In genomic region chr6:158290659-158291058, GRCh38 we compare ENCODE assay signal across 9 cellular contexts. TPM values are rescaled to one million over a fixed set of nuclear protein-coding genes. Genes with fewer than 3 reads are reported as not detected.
A peak's percentile ranks its signal among the peaks of the same experiment; 100 is the strongest.
DNase-seq lines count a peak whose midpoint lies in the region; ATAC-seq lines count a peak whose summit lies in the region.
"Had no signal": no experiment of that assay in that cellular context is flagged by ENCODE, and none has a peak within 500 bp of the region (broad histone marks: within the 10 kb centered on the region; RNA-seq: fewer than 3 reads in every experiment).

No MANE protein-coding gene starts in this region.

- intact Hi-C loops in Right ventricle myocardium superior (cut with DNase I) = no loop called here

- DNase-seq in activated CD8-positive, alpha-beta T cell treated with anti-CD3 and anti-CD28 coated beads, Interleukin-2, amount 10 ng/mL, durations not matched to agents 7 days and 5 days = peak; percentile 83
- peak; percentile 44 for DNase-seq in renal cortical epithelial cell (ENCODE audit: low read depth)
- no peak for DNase-seq in NOMO-1 (lab: John Stamatoyannopoulos, UW; ENCODE audit: unreplicated experiment in 2 of 2)
- no peak for DNase-seq in NCI-H2081 (lab: John Stamatoyannopoulos, UW)
- DNase-seq in Right ventricle myocardium superior = no peak
- DNase-seq in NCI-H524 (lab: John Stamatoyannopoulos, UW) = no peak
- DNase-seq: heart left ventricle had no signal

- H3K9me3 Mint-ChIP-seq in activated CD8-positive, alpha-beta T cell treated with anti-CD3 and anti-CD28 coated beads, Interleukin-2, amount 10 ng/mL, durations not matched to agents 7 days and 5 days (ENCODE audit: insufficient read depth) = peaks cover 6% of the 10 kb centered on the region

- CTCF ChIA-PET in activated CD8-positive, alpha-beta T cell treated with anti-CD3 and anti-CD28 coated beads, Interleukin-2, amount 10 ng/mL, durations not matched to agents 7 days and 5 days (lab: Charles Lee) = interaction anchor here (1.1 to 1.9 kb wide), 5 partner anchors 12 to 96 kb away, joined by 3 to 6 read pairs (median 3); no protein-coding TSS in a partner anchor

- H3K36me3 Mint-ChIP-seq in activated CD8-positive, alpha-beta T cell treated with anti-CD3 and anti-CD28 coated beads, Interleukin-2, amount 10 ng/mL, durations not matched to agents 7 days and 5 days (ENCODE audit: low read depth) = peaks cover 25% of the 10 kb centered on the region

- peak overlapping the region; percentile 92 for H3K27ac Mint-ChIP-seq in activated CD8-positive, alpha-beta T cell treated with anti-CD3 and anti-CD28 coated beads, Interleukin-2, amount 10 ng/mL, durations not matched to agents 7 days and 5 days

- POLR2A ChIA-PET in activated CD8-positive, alpha-beta T cell treated with anti-CD3 and anti-CD28 coated beads, Interleukin-2, amount 10 ng/mL, durations not matched to agents 7 days and 5 days (lab: Charles Lee) = no interaction called here

- peak overlapping the region; percentile 75 for H3K4me3 Mint-ChIP-seq in activated CD8-positive, alpha-beta T cell treated with anti-CD3 and anti-CD28 coated beads, Interleukin-2, amount 10 ng/mL, durations not matched to agents 7 days and 5 days

- peaks cover 50% of the 10 kb centered on the region for H3K4me1 Mint-ChIP-seq in activated CD8-positive, alpha-beta T cell treated with anti-CD3 and anti-CD28 coated beads, Interleukin-2, amount 10 ng/mL, durations not matched to agents 7 days and 5 days (ENCODE audit: low read depth)

- no peaks in the 10 kb centered on the region for H3K27me3 Mint-ChIP-seq in activated CD8-positive, alpha-beta T cell treated with anti-CD3 and anti-CD28 coated beads, Interleukin-2, amount 10 ng/mL, durations not matched to agents 7 days and 5 days (ENCODE audit: low read depth)

- ATAC-seq in GM19372 (IDR thresholded peaks at IDR 0.05; ENCODE audit: low read depth, unreplicated experiment) (peak; percentile 79), HG03342 (IDR thresholded peaks at IDR 0.05; ENCODE audit: unreplicated experiment) (peak; percentile 91), Right ventricle myocardium superior (ENCODE audit: poor library complexity) (no peak)
- peak; percentile 99 for ATAC-seq in activated CD8-positive, alpha-beta T cell treated with anti-CD3 and anti-CD28 coated beads, Interleukin-2, amount 10 ng/mL, durations not matched to agents 7 days and 5 days

RNA-seq across cellular contexts. Expression of gene TULP4, which starts 21.6 kb away (rescaled TPM):
- total RNA-seq in activated CD8-positive, alpha-beta T cell treated with anti-CD3 and anti-CD28 coated beads, Interleukin-2, amount 10 ng/mL, durations not matched to agents 7 days and 5 days = 10 to 100 TPM; 29.6 to 33.9 TPM
- total RNA-seq in renal cortical epithelial cell = 109 and 141 TPM in 2 replicates
- total RNA-seq in Right ventricle myocardium superior = 98.2 TPM

Comparison
In these comparisons a context has a peak if more than half of its experiments do, and no peak if none do; other contexts are left out.
1. DNase-seq: peak in activated CD8-positive, alpha-beta T cell treated with anti-CD3 and anti-CD28 coated beads, Interleukin-2, amount 10 ng/mL, durations not matched to agents 7 days and 5 days (single experiment) and renal cortical epithelial cell (single experiment); none in NOMO-1 (0 of 2), NCI-H2081 (0 of 2), Right ventricle myocardium superior (single experiment) and NCI-H524 (0 of 2).